Comparison of ENCODE assay signal across 8 cellular contexts in genomic region chr3:23762214-23763039, GRCh38. TPM values are rescaled to one million over a fixed set of nuclear protein-coding genes. Genes with fewer than 3 reads are reported as not detected.
DNase-seq lines count a peak whose midpoint lies in the region; ATAC-seq and TF ChIP-seq lines count a peak whose summit lies in the region.

No MANE protein-coding gene starts in this region.

- no peaks in the 10 kb centered on the region for H3K36me3 ChIP-seq in ovary

- intact Hi-C loops in ovary (cut with DNase I), result no loop called here

- TF ChIP-seq EP300 in ovary (IDR thresholded peaks at IDR 0.05), result no peak

- H3K4me1 ChIP-seq in ovary (ENCODE audit: insufficient read depth), result peaks cover 5% of the 10 kb centered on the region

- WGBS in ovary, 3 donors, result 54 to 55% (median 55%) methylated on average over 11 of the region's 11 CpGs

- H3K27me3 Mint-ChIP-seq in T-cell, result no peaks in the 10 kb centered on the region

- H3K4me1 Mint-ChIP-seq in T-cell, result peaks cover 21 to 33% (median 24%) of the 10 kb centered on the region in 3 donors

- H3K4me3 Mint-ChIP-seq in T-cell, result peak overlapping the region; percentile 22 to 39 (median 37)

- H3K27me3 ChIP-seq in ovary, result no peaks in the 10 kb centered on the region

- no peaks in the 10 kb centered on the region for H3K36me3 Mint-ChIP-seq in T-cell

- no peaks in the 10 kb centered on the region for H3K9me3 ChIP-seq in ovary

- POLR2A ChIA-PET in T-cell (lab: Charles Lee), result no interaction called here

- no peak for DNase-seq in T-cell
- no peak for DNase-seq in ovary
- no peak for DNase-seq in G401 (ENCODE audit: low spot score)
- no peak for DNase-seq in NCI-H1417 treated with DMSO at 0.1 percent for 48 hours (lab: John Stamatoyannopoulos, UW)
- no peak for DNase-seq in medulla oblongata (ENCODE audit: extremely low spot score)
- no peak for DNase-seq in NCI-H2107 treated with DMSO at 0.1 percent for 48 hours (lab: John Stamatoyannopoulos, UW; ENCODE audit: unreplicated experiment)

- no peaks in the 10 kb centered on the region for H3K9me3 Mint-ChIP-seq in T-cell

- in situ Hi-C loops in G401 (cut with HindIII; ENCODE audit: low sequenced_read_pairs), result no loop called here

- CTCF ChIA-PET in T-cell (lab: Charles Lee), result interaction anchor here in 1 of 2 donors (0.7 kb wide), 3 partner anchors 29 to 158 kb away, joined by 3 to 5 read pairs (median 3); no protein-coding TSS in a partner anchor

- H3K27ac ChIP-seq in ovary, result peak overlapping the region; percentile 44 to 79

- ATAC-seq in GM18867 (IDR thresholded peaks at IDR 0.05; ENCODE audit: unreplicated experiment) (peak; percentile 83), HG02623 (IDR thresholded peaks at IDR 0.05; ENCODE audit: unreplicated experiment) (peak; percentile 70), T-cell (replicated peaks in 1 of 4) (peak in 1 of 4 experiments; percentile 55)

- no peak for TF ChIP-seq CTCF in ovary (IDR thresholded peaks at IDR 0.05)

- no peak for TF ChIP-seq POLR2A in ovary (IDR thresholded peaks at IDR 0.05)

- H3K4me3 ChIP-seq in ovary, result peak overlapping the region; percentile 32

- H3K27ac Mint-ChIP-seq in T-cell, result peak overlapping the region in 1 of 2 donors; percentile 16

RNA-seq across cellular contexts. Expression of gene UBE2E1, which starts 43.3 kb away (rescaled TPM):
- total RNA-seq in T-cell, result 10 to 100 TPM; 39.1 to 71.8 (median 51.6) TPM
- 10 to 100 TPM; 65.2 to 78.4 (median 76.7) TPM for total RNA-seq in ovary
- polyA plus RNA-seq in ovary, result 100 to 1,000 TPM in 1 of 2 donors, 10 to 100 TPM in 1; 65.9 to 133 TPM
- total RNA-seq in G401 (2014; rRNA removed; shearing (Covaris generic)), result 121 and 174 TPM in 2 replicates
